Comparison of ENCODE assay signal across 1 cellular context in the genomic region with DNA sequence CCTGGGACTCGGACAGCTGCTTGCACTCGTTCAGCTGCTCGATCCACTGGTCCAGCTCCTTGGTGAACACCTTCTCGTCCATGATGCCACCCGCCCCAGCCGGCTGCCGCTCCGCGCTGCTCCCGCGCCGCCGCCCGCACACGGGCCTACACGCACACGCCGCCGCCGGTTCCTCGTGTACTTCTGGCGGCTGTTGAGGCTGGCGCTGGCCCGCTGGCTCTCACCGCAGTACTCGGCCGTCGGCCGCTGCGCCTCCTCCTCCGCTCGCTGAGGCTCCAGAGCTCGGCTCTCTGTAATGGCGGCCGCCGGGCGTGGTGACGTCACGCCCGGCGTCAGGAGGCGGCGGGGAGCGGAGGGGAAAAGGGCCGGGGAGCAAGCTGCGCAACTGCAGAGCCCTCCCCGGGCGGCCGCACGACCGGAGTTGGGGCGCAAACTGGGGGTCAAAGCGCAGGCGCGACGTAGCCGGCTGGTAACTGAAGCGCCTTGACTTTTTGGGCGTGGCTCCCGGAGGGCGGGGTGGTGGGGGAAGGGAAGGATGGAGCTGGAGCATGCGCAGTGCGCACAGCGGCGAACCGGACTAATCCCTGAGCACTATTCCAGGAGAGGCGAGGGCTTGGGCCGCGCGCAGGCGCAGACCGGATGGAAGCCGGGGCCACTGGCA.
TF ChIP-seq lines count a peak whose summit lies in the region.

PPP2CA (minus strand) TSS at position 294 of the 661 bp plus-strand sequence; CDS start at position 82, 212 bp downstream.

TF ChIP-seq in GM12878, 131 proteins besides CTCF, POLR2A, EP300 and RAD21 (continued from another document and continues in another):
- TF ChIP-seq CUX1 (IDR thresholded peaks at IDR 0.05; ENCODE audit: insufficient replicate concordance, low read depth, low read length) (no peak), CEBPZ (IDR thresholded peaks at IDR 0.05; ENCODE audit: low read depth, low read length) (no peak), CBX3 (IDR thresholded peaks at IDR 0.05; ENCODE audit: borderline replicate concordance, low read depth) (no peak), CHD2 (IDR thresholded peaks at IDR 0.05; ENCODE audit: borderline replicate concordance, low read depth, low read length) (peak; percentile 93), HCFC1 (IDR thresholded peaks at IDR 0.05; ENCODE audit: low read length) (peak; percentile 45; the same call in 1 of the 2 replicates), ATF2 (IDR thresholded peaks at IDR 0.05; ENCODE audit: low read length) (no peak), ZNF622 (IDR thresholded peaks at IDR 0.05) (no peak), HDAC2 (IDR thresholded peaks at IDR 0.05) (no peak), POLR2AphosphoS5 (IDR thresholded peaks at IDR 0.05; ENCODE audit: low read length) (peak; percentile 71), ZNF217 (IDR thresholded peaks at IDR 0.05) (no peak), SRF (IDR thresholded peaks at IDR 0.05; ENCODE audit: low read depth in 2 of 2, low read length in 2 of 2) (0 out of 4 replicates have a peak, but pooled peaks have one; percentile 16), FOS (IDR thresholded peaks at IDR 0.05; ENCODE audit: borderline replicate concordance, extremely low read depth, insufficient read length) (no peak), RB1 (IDR thresholded peaks at IDR 0.05; ENCODE audit: borderline replicate concordance) (0 out of 2 replicates have a peak, but pooled peaks have one; percentile 25), ZZZ3 (IDR thresholded peaks at IDR 0.05; ENCODE audit: control insufficient read depth, insufficient read length, low read depth) (no peak), ETV6 (conservative IDR thresholded peaks at IDR 0.05 in 1 of 2, IDR thresholded peaks at IDR 0.05 in 1 of 2; ENCODE audit: borderline replicate concordance in 1 of 2, low read depth in 1 of 2) (no peak), BMI1 (IDR thresholded peaks at IDR 0.05; ENCODE audit: borderline replicate concordance) (no peak), ZBTB33 (IDR thresholded peaks at IDR 0.05) (no peak), HDGF (IDR thresholded peaks at IDR 0.05) (no peak; the same call in 1 of the 2 replicates), SMC3 (IDR thresholded peaks at IDR 0.05; ENCODE audit: borderline replicate concordance, low read length) (no peak), JUNB (IDR thresholded peaks at IDR 0.05) (no peak), IRF3 (IDR thresholded peaks at IDR 0.05) (no peak), MEF2A (IDR thresholded peaks at IDR 0.05; ENCODE audit: insufficient read depth, low read depth, low read length) (no peak)
- TF ChIP-seq, protein P1, sequence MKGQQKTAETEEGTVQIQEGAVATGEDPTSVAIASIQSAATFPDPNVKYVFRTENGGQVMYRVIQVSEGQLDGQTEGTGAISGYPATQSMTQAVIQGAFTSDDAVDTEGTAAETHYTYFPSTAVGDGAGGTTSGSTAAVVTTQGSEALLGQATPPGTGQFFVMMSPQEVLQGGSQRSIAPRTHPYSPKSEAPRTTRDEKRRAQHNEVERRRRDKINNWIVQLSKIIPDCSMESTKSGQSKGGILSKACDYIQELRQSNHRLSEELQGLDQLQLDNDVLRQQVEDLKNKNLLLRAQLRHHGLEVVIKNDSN (IDR thresholded peaks at IDR 0.05; ENCODE audit: borderline replicate concordance, extremely low read length, insufficient read depth, low read depth, low read length), result no peak
- TF ChIP-seq, protein P2, sequence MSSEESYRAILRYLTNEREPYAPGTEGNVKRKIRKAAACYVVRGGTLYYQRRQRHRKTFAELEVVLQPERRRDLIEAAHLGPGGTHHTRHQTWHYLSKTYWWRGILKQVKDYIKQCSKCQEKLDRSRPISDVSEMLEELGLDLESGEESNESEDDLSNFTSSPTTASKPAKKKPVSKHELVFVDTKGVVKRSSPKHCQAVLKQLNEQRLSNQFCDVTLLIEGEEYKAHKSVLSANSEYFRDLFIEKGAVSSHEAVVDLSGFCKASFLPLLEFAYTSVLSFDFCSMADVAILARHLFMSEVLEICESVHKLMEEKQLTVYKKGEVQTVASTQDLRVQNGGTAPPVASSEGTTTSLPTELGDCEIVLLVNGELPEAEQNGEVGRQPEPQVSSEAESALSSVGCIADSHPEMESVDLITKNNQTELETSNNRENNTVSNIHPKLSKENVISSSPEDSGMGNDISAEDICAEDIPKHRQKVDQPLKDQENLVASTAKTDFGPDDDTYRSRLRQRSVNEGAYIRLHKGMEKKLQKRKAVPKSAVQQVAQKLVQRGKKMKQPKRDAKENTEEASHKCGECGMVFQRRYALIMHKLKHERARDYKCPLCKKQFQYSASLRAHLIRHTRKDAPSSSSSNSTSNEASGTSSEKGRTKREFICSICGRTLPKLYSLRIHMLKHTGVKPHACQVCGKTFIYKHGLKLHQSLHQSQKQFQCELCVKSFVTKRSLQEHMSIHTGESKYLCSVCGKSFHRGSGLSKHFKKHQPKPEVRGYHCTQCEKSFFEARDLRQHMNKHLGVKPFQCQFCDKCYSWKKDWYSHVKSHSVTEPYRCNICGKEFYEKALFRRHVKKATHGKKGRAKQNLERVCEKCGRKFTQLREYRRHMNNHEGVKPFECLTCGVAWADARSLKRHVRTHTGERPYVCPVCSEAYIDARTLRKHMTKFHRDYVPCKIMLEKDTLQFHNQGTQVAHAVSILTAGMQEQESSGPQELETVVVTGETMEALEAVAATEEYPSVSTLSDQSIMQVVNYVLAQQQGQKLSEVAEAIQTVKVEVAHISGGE (CRISPR knock-in tag; IDR thresholded peaks at IDR 0.05), result no peak
- TF ChIP-seq, protein P3, sequence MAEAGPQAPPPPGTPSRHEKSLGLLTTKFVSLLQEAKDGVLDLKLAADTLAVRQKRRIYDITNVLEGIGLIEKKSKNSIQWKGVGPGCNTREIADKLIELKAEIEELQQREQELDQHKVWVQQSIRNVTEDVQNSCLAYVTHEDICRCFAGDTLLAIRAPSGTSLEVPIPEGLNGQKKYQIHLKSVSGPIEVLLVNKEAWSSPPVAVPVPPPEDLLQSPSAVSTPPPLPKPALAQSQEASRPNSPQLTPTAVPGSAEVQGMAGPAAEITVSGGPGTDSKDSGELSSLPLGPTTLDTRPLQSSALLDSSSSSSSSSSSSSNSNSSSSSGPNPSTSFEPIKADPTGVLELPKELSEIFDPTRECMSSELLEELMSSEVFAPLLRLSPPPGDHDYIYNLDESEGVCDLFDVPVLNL (IDR thresholded peaks at IDR 0.05; ENCODE audit: low read depth, low read length), result no peak
- TF ChIP-seq, protein P4, sequence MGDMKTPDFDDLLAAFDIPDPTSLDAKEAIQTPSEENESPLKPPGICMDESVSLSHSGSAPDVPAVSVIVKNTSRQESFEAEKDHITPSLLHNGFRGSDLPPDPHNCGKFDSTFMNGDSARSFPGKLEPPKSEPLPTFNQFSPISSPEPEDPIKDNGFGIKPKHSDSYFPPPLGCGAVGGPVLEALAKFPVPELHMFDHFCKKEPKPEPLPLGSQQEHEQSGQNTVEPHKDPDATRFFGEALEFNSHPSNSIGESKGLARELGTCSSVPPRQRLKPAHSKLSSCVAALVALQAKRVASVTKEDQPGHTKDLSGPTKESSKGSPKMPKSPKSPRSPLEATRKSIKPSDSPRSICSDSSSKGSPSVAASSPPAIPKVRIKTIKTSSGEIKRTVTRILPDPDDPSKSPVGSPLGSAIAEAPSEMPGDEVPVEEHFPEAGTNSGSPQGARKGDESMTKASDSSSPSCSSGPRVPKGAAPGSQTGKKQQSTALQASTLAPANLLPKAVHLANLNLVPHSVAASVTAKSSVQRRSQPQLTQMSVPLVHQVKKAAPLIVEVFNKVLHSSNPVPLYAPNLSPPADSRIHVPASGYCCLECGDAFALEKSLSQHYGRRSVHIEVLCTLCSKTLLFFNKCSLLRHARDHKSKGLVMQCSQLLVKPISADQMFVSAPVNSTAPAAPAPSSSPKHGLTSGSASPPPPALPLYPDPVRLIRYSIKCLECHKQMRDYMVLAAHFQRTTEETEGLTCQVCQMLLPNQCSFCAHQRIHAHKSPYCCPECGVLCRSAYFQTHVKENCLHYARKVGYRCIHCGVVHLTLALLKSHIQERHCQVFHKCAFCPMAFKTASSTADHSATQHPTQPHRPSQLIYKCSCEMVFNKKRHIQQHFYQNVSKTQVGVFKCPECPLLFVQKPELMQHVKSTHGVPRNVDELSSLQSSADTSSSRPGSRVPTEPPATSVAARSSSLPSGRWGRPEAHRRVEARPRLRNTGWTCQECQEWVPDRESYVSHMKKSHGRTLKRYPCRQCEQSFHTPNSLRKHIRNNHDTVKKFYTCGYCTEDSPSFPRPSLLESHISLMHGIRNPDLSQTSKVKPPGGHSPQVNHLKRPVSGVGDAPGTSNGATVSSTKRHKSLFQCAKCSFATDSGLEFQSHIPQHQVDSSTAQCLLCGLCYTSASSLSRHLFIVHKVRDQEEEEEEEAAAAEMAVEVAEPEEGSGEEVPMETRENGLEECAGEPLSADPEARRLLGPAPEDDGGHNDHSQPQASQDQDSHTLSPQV (IDR thresholded peaks at IDR 0.05), result no peak
